In genomic region chr2:219430633-219431615, GRCh38 we compare ENCODE assay signal across 9 cellular contexts. TPM values are rescaled to one million over a fixed set of nuclear protein-coding genes. Genes with fewer than 3 reads are reported as not detected.
A peak's percentile ranks its signal among the peaks of the same experiment; 100 is the strongest.
DNase-seq lines count a peak whose midpoint lies in the region; ATAC-seq, FAIRE-seq and TF ChIP-seq lines count a peak whose summit lies in the region.
"Had no signal": no experiment of that assay in that cellular context is flagged by ENCODE, and none has a peak within 500 bp of the region (broad histone marks: within the 10 kb centered on the region; RNA-seq: fewer than 3 reads in every experiment).

No MANE protein-coding gene starts in this region.

- no peak for TF ChIP-seq RAD21 in neural cell (conservative IDR thresholded peaks at IDR 0.05)

- H3K9me3 ChIP-seq in neural cell (ENCODE audit: low read length): no peaks in the 10 kb centered on the region

- H3K36me3 Mint-ChIP-seq in T-helper 2 cell treated with Interferon-gamma antibody and Interleukin-4, amounts not matched to agents 5 μg/mL and 100 μg/mL, for 36 hours (ENCODE audit: low read depth): no peaks in the 10 kb centered on the region

- H3K27ac Mint-ChIP-seq in T-helper 2 cell treated with Interferon-gamma antibody and Interleukin-4, amounts not matched to agents 5 μg/mL and 100 μg/mL, for 36 hours: no peak overlapping the region

- H3K4me3 ChIP-seq in NB4 (ENCODE audit: low read depth, low read length) (no peak overlapping the region), neural cell (ENCODE audit: low read length) (no peak overlapping the region)

- H2AFZ ChIP-seq in neural cell (ENCODE audit: low read depth, low read length): no peak overlapping the region

- no peaks in the 10 kb centered on the region for H3K9me3 Mint-ChIP-seq in T-helper 2 cell treated with Interferon-gamma antibody and Interleukin-4, amounts not matched to agents 5 μg/mL and 100 μg/mL, for 36 hours

- H3K27ac ChIP-seq in neural cell (ENCODE audit: low read length): no peak overlapping the region

- H3K79me2 ChIP-seq in neural cell (replicated peaks; ENCODE audit: insufficient read depth, low read length): no peaks in the 10 kb centered on the region

- H3K4me3 Mint-ChIP-seq in T-helper 2 cell treated with Interferon-gamma antibody and Interleukin-4, amounts not matched to agents 5 μg/mL and 100 μg/mL, for 36 hours: no peak overlapping the region

- no peaks in the 10 kb centered on the region for H3K4me1 Mint-ChIP-seq in T-helper 2 cell treated with Interferon-gamma antibody and Interleukin-4, amounts not matched to agents 5 μg/mL and 100 μg/mL, for 36 hours (ENCODE audit: low read depth)

- no peaks in the 10 kb centered on the region for H4K20me1 ChIP-seq in neural cell (ENCODE audit: insufficient read depth)

- no peak overlapping the region for H3K4me2 ChIP-seq in neural cell (ENCODE audit: low read length)

- H3K36me3 ChIP-seq in neural cell (ENCODE audit: insufficient read depth, low read length): no peaks in the 10 kb centered on the region

- no peak overlapping the region for H3K9ac ChIP-seq in neural cell (ENCODE audit: low read length)

- H3K27me3 ChIP-seq in neural cell (ENCODE audit: insufficient read depth, low read depth, low read length): peaks cover 21% of the 10 kb centered on the region

- H3K9me2 ChIP-seq in neural cell (ENCODE audit: insufficient read depth, low read length): no peaks in the 10 kb centered on the region

- FAIRE-seq in D721Med (lab: Jason Lieb, UNC): no peak
- FAIRE-seq: colon had no signal

- peaks cover 35% of the 10 kb centered on the region for H3K27me3 Mint-ChIP-seq in T-helper 2 cell treated with Interferon-gamma antibody and Interleukin-4, amounts not matched to agents 5 μg/mL and 100 μg/mL, for 36 hours (ENCODE audit: low read depth)

- no peak for DNase-seq in D721Med (ENCODE audit: insufficient read length, low spot score)
- peak; percentile 63 for DNase-seq in NB4 (ENCODE audit: low read depth)
- DNase-seq in cerebellum (ENCODE audit: low spot score): peak; percentile 63
- DNase-seq in AML-193 (lab: John Stamatoyannopoulos, UW): no peak
- no peak for DNase-seq in T-helper 2 cell treated with Interferon-gamma antibody and Interleukin-4, amounts not matched to agents 5 μg/mL and 100 μg/mL, for 36 hours (ENCODE audit: low spot score)
- DNase-seq in NCI-H2029 treated with DMSO at 0.1 percent for 48 hours (lab: John Stamatoyannopoulos, UW): no peak

- TF ChIP-seq CTCF in D721Med (IDR thresholded peaks at IDR 0.05; ENCODE audit: insufficient read depth, missing control alignments) (peak; percentile 38), NB4 (IDR thresholded peaks at IDR 0.05; ENCODE audit: low read depth, low read length) (no peak), neural cell (IDR thresholded peaks at IDR 0.05; ENCODE audit: poor library complexity, severe bottlenecking) (peak; percentile 16)

- no peaks in the 10 kb centered on the region for H3F3A ChIP-seq in neural cell (ENCODE audit: insufficient read depth, low read length, poor library complexity, severe bottlenecking)

- no peak for TF ChIP-seq EP300 in neural cell (conservative IDR thresholded peaks at IDR 0.05; ENCODE audit: poor library complexity, severe bottlenecking)

- ATAC-seq in GM19324 (IDR thresholded peaks at IDR 0.05; ENCODE audit: low FRiP score, unreplicated experiment): no peak

- no peak for TF ChIP-seq POLR2A in NB4 (IDR thresholded peaks at IDR 0.05; ENCODE audit: extremely low read depth, insufficient read length)

TF ChIP-seq in neural cell, 6 proteins besides CTCF, POLR2A, EP300 and RAD21:
- no peak for TF ChIP-seq MXI1 (conservative IDR thresholded peaks at IDR 0.05; ENCODE audit: poor library complexity, severe bottlenecking)
- no peak for TF ChIP-seq POLR2AphosphoS5 (IDR thresholded peaks at IDR 0.05)
- no peak for TF ChIP-seq TAF1 (IDR thresholded peaks at IDR 0.05; ENCODE audit: low read depth)
- no peak for TF ChIP-seq REST (IDR thresholded peaks at IDR 0.05; ENCODE audit: borderline replicate concordance)
- TF ChIP-seq EZH2 (IDR thresholded peaks at IDR 0.05; ENCODE audit: borderline replicate concordance, insufficient read depth, low read length, poor library complexity, severe bottlenecking): no peak
- TF ChIP-seq SMC3 (conservative IDR thresholded peaks at IDR 0.05; ENCODE audit: poor library complexity): no peak

RNA-seq across cellular contexts. Expression of gene SPEG, which starts 3.7 kb away (rescaled TPM):
- 11.3 TPM for total RNA-seq in cerebellum
- polyA plus RNA-seq in neural cell: 58.3 and 87.6 TPM in 2 replicates
- polyA minus RNA-seq in neural cell: 24.7 and 28.7 TPM in 2 replicates

RNA-seq across cellular contexts. Expression of gene DES, which starts 12.7 kb away (rescaled TPM):
- total RNA-seq in cerebellum: 2.0 TPM
- polyA plus RNA-seq in neural cell: not detected in 2 replicates
- polyA minus RNA-seq in neural cell: not detected in 2 replicates

RNA-seq across cellular contexts. Expression of gene DNPEP, which starts 43.2 kb away (rescaled TPM):
- 15.0 TPM for total RNA-seq in cerebellum
- 11.9 and 16.7 TPM in 2 replicates for polyA plus RNA-seq in neural cell
- 8.2 and 9.7 TPM in 2 replicates for polyA minus RNA-seq in neural cell

Comparison
In these comparisons a context has a peak if more than half of its experiments do, and no peak if none do; other contexts are left out.
1. DNase-seq: peak in NB4 (single experiment) and cerebellum (single experiment); none in D721Med (single experiment), AML-193 (0 of 2), T-helper 2 cell treated with Interferon-gamma antibody and Interleukin-4, amounts not matched to agents 5 μg/mL and 100 μg/mL, for 36 hours (single experiment) and NCI-H2029 treated with DMSO at 0.1 percent for 48 hours (single experiment).